17 cellular contexts compared by ENCODE assay signal in the genomic region with DNA sequence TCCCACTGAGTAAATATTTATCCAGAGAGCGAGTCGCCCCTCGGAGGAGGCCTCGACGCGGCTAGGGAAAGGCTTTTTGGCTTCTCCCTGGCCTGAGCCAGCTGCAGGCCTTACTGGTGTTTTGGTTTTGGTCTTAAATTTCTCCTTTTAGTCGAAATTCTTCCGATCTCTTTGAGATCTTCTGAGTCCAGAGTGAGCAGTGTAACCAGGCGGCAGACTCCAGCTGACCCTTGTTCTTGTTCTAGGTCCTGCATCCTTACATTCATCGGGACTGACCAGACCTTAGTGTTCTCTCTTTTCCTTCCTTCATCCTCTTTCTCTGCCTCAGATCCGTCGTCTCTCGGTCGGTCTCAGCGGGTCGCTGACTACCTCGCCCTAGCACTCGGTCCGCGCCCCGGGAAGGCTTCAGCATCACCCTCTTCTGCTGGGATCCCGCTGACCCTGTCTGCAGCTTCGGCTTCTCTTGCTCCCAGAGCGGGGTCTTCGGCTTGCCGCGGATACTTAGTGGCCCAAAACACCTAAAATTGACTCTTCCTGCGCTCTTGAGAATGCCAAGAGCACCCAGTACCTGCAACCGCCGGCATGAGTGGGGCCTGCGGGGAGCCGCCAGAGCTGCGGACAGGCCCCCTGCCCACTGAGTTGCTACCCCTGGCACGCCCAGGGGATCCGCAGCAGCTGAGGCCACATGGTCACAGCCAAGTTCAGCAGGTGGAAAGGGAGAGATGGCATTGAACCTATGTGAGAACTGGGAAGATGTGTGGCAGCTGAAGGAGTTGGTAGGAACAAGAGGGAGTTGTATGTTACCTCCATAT. TPM values are rescaled to one million over a fixed set of nuclear protein-coding genes. Genes with fewer than 3 reads are reported as not detected.
DNase-seq lines count a peak whose midpoint lies in the region; FAIRE-seq and TF ChIP-seq lines count a peak whose summit lies in the region.
"Had no signal": no experiment of that assay in that cellular context is flagged by ENCODE, and none has a peak within 500 bp of the region (broad histone marks: within the 10 kb centered on the region; RNA-seq: fewer than 3 reads in every experiment).

No MANE protein-coding gene starts in this region.

- CTCF ChIA-PET in MCF 10A (lab: Yijun Ruan, JAX): interaction anchor here (0.5 to 7.5 kb wide), 4 partner anchors 10 to 486 kb away, joined by 3 to 41 read pairs (median 3); no protein-coding TSS in a partner anchor

- no peak for FAIRE-seq in GM12892 (lab: Jason Lieb, UNC)
- FAIRE-seq: K562 had no signal

- no TSS peak for BruUV-seq in MCF 10A (replicated peaks; lab: Mats Ljungman, UMichigan)

- peak; percentile 21 for DNase-seq in NCI-H1092 (lab: John Stamatoyannopoulos, UW)
- no peak for DNase-seq in NCI-H1092 treated with DMSO at 0.1 percent for 48 hours (lab: John Stamatoyannopoulos, UW)
- no peak for DNase-seq in CD14-positive monocyte (ENCODE audit: low spot score)
- DNase-seq in GM12892 (ENCODE audit: insufficient read length): no peak
- DNase-seq in NOMO-1 treated with DMSO at 0.1 percent for 48 hours (lab: John Stamatoyannopoulos, UW; ENCODE audit: unreplicated experiment): no peak
- DNase-seq in MCF 10A (ENCODE audit: unreplicated experiment): no peak
- DNase-seq: activated naive CD4-positive, alpha-beta T cell treated with anti-CD3 and anti-CD28 coated beads for 36 hours; EL; PC-9; stimulated activated CD4-positive, alpha-beta T cell treated with anti-CD3 and anti-CD28 coated beads, Interleukin-15, amount 100 ng/mL, for 24 hours; uterus had no signal

- no peak for TF ChIP-seq POLR2A in GM12892 (IDR thresholded peaks at IDR 0.05; ENCODE audit: low read depth, low read length)

- POLR2A ChIA-PET in MCF 10A (lab: Yijun Ruan, JAX): no interaction called here

- intact Hi-C loops in CD14-positive monocyte (cut with micrococcal nuclease) (no loop called here), MCF 10A (cut with micrococcal nuclease) (no loop called here)

- H3K4me3 Mint-ChIP-seq in CD14-positive monocyte: peak overlapping the region; percentile 17 to 89
- peak overlapping the region in 3 of 5 experiments; percentile 5 to 49 (median 5) for H3K4me3 Mint-ChIP-seq in brain
- peak overlapping the region; percentile 26 to 60 (median 43) for H3K4me3 Mint-ChIP-seq in nephron
- no peak overlapping the region for H3K4me3 Mint-ChIP-seq in MCF 10A (ENCODE audit: unreplicated experiment)
- H3K4me3 Mint-ChIP-seq: activated naive CD4-positive, alpha-beta T cell treated with anti-CD3 and anti-CD28 coated beads for 36 hours; stimulated activated naive CD8-positive, alpha-beta T cell treated with anti-CD3 and anti-CD28 coated beads, Interleukin-15, Interleukin-2, amounts not matched to agents 100 ng/mL and 50 ng/mL, for 24 hours had no signal

- no peak overlapping the region for H3K27ac Mint-ChIP-seq in CD14-positive monocyte
- H3K27ac Mint-ChIP-seq in brain: no peak overlapping the region
- H3K27ac Mint-ChIP-seq in nephron: no peak overlapping the region
- H3K27ac Mint-ChIP-seq in MCF 10A (ENCODE audit: low read depth, unreplicated experiment): no peak overlapping the region
- H3K27ac Mint-ChIP-seq: activated naive CD4-positive, alpha-beta T cell treated with anti-CD3 and anti-CD28 coated beads for 36 hours; stimulated activated naive CD8-positive, alpha-beta T cell treated with anti-CD3 and anti-CD28 coated beads, Interleukin-15, Interleukin-2, amounts not matched to agents 100 ng/mL and 50 ng/mL, for 24 hours had no signal

- peaks cover 98 to 100% (median 100%) of the 10 kb centered on the region in 3 donors for H3K27me3 Mint-ChIP-seq in CD14-positive monocyte (ENCODE audit: low read depth in 3 of 3)
- H3K27me3 Mint-ChIP-seq in brain: peaks cover 100% of the 10 kb centered on the region
- peaks cover 100% of the 10 kb centered on the region for H3K27me3 Mint-ChIP-seq in nephron (ENCODE audit: low read depth)
- H3K27me3 Mint-ChIP-seq in MCF 10A (ENCODE audit: insufficient read depth, unreplicated experiment): no peaks in the 10 kb centered on the region

- peaks cover 26 to 80% (median 68%) of the 10 kb centered on the region in 7 donors for H3K9me3 Mint-ChIP-seq in CD14-positive monocyte
- peaks cover 0 to 17% (median 0%) of the 10 kb centered on the region in 5 experiments for H3K9me3 Mint-ChIP-seq in brain
- H3K9me3 Mint-ChIP-seq in nephron: peaks cover 2% of the 10 kb centered on the region
- H3K9me3 Mint-ChIP-seq in MCF 10A (ENCODE audit: unreplicated experiment): no peaks in the 10 kb centered on the region
- H3K9me3 Mint-ChIP-seq: activated naive CD4-positive, alpha-beta T cell treated with anti-CD3 and anti-CD28 coated beads for 36 hours had no signal

- H3K4me1 Mint-ChIP-seq in CD14-positive monocyte (peaks cover 37% of the 10 kb centered on the region), brain (peaks cover 64% of the 10 kb centered on the region), nephron (peaks cover 59% of the 10 kb centered on the region), MCF 10A (ENCODE audit: insufficient read depth, unreplicated experiment) (peaks cover 16% of the 10 kb centered on the region)

- peaks cover 20 to 32% of the 10 kb centered on the region in 2 donors for H3K36me3 Mint-ChIP-seq in CD14-positive monocyte
- H3K36me3 Mint-ChIP-seq in brain: no peaks in the 10 kb centered on the region
- H3K36me3 Mint-ChIP-seq in nephron (ENCODE audit: low read depth): no peaks in the 10 kb centered on the region
- H3K36me3 Mint-ChIP-seq in MCF 10A (ENCODE audit: insufficient read depth, unreplicated experiment): peaks cover 5% of the 10 kb centered on the region

- TF ChIP-seq CTCF in CD14-positive monocyte (IDR thresholded peaks at IDR 0.05): no peak
- no peak for TF ChIP-seq CTCF in brain (conservative IDR thresholded peaks at IDR 0.05)
- TF ChIP-seq CTCF in nephron (IDR thresholded peaks at IDR 0.05; ENCODE audit: unreplicated experiment in 3 of 3): no peak
- no peak for TF ChIP-seq CTCF in MCF 10A (IDR thresholded peaks at IDR 0.05; ENCODE audit: unreplicated experiment)

RNA-seq across cellular contexts. Expression of a gene that starts 2.4 kb away (rescaled TPM):
- polyA plus RNA-seq in CD14-positive monocyte (not detected), brain (ENCODE audit: insufficient read depth, low read depth, low replicate concordance) (2.8 TPM)
- 1.3 TPM for polyA plus RNA-seq in GM12892 (2012; ENCODE audit: missing spikeins)
- total RNA-seq in MCF 10A (2022): 5.5 and 7.3 TPM in 2 replicates
- total RNA-seq: A172; activated naive CD4-positive, alpha-beta T cell treated with anti-CD3 and anti-CD28 coated beads for 36 hours; mucosa of gallbladder had no signal
